Comparison of ENCODE assay signal across 8 cellular contexts in the genomic region with DNA sequence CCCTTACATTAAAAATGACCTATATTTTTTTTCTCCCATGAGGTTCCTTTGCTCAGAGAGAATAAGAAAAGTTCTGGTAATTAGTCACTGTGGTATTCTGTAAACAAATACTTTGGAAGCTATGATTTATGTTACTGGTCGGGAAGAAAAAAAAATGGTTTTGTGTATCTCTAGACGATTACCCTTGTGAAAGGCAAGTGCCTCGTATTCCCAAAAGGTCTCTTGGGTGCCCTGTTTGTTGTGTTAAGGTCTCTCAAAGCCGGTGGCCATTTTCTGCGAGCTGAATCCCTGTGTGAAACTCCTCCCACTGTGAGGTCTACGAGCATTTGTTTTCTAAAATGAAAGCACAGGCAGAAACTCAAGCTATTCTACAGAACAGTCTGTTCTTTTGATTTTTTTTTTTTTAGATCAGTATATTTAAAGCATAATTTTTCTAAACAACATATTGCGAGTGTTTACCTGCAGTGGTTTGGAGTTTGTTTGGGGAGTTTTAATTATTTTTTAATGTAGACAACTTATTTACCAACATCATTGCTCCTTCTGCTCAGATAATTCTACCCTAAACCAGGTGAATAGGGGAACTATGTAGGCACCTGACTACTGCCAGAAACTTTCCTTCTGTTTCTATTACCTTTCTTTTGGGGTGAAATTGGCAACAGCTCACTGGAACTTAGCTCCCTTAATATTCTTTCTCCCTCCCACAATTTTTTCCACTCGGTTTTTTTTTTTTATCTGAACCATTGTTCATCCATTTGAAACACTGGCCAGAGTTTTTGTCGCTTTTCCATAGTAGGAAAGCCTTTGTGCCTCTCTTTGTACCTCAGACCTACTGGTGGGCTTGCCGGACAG. TPM values are rescaled to one million over a fixed set of nuclear protein-coding genes. Genes with fewer than 3 reads are reported as not detected.
DNase-seq lines count a peak whose midpoint lies in the region; ATAC-seq and TF ChIP-seq lines count a peak whose summit lies in the region.

No MANE protein-coding gene starts in this region.

- 14% methylated on average over 9 of the region's 10 CpGs for WGBS in mammary epithelial cell (ENCODE audit: low coverage, missing lambda C conversion rate)

- DNase-seq in GM04503 (ENCODE audit: low read depth) (peak; percentile 79), HS-5 (ENCODE audit: low read depth) (peak; percentile 58), T-helper 2 cell (peak in 4 of 5 experiments; percentile 9 to 86 (median 46)), mammary epithelial cell (peak; percentile 58), HuH-7.5 (ENCODE audit: low spot score) (no peak)
- DNase-seq in stimulated activated CD4-positive, alpha-beta T cell treated with anti-CD3 and anti-CD28 coated beads, TNF-alpha, amount 100 ng/mL, for 48 hours (ENCODE audit: low read depth in 3 of 3) = peak in 2 of 3 donors; percentile 11 to 16

- H2AFZ ChIP-seq in mammary epithelial cell (ENCODE audit: low read depth, low read length) = peak overlapping the region; percentile 87

- BruUV-seq in mammary epithelial cell (replicated peaks; lab: Mats Ljungman, UMichigan) = no TSS peak

- ATAC-seq in HG03442 (IDR thresholded peaks at IDR 0.05; ENCODE audit: unreplicated experiment) = no peak

- no peaks in the 10 kb centered on the region for H4K20me1 ChIP-seq in mammary epithelial cell (ENCODE audit: insufficient read depth, low read length)

- no peaks in the 10 kb centered on the region for H3K9me3 ChIP-seq in mammary epithelial cell (replicated peaks; ENCODE audit: insufficient read depth, low read length)

- H3K27me3 ChIP-seq in mammary epithelial cell (ENCODE audit: insufficient read depth, low read length) (no peaks in the 10 kb centered on the region), layer of hippocampus (ENCODE audit: control insufficient read depth, insufficient read depth, low read length) (no peaks in the 10 kb centered on the region)

- peaks cover 20% of the 10 kb centered on the region for H3K36me3 ChIP-seq in mammary epithelial cell (ENCODE audit: insufficient read depth, low read length)

- H3K27ac ChIP-seq in mammary epithelial cell (ENCODE audit: insufficient read depth, low read depth, low read length) (peak overlapping the region; percentile 85), layer of hippocampus (ENCODE audit: low read depth, low read length) (peak overlapping the region; percentile 92)

- H3K4me3 ChIP-seq in mammary epithelial cell (replicated peaks in 1 of 3; ENCODE audit: insufficient read depth in 1 of 3, low read depth in 2 of 3, low read length in 3 of 3) = peak overlapping the region; percentile 17 to 37 (median 26)

- in situ Hi-C loops in mammary epithelial cell (cut with MboI; ENCODE audit: low sequenced_read_pairs in 2 of 2) = no loop called here

- dilution Hi-C loops in mammary epithelial cell (cut with HindIII; ENCODE audit: low sequenced_read_pairs) = loop anchor here (5.0 kb wide), 2 partner anchors 40 to 45 kb away; partner anchors contain the start of gene ZBTB38

- intact Hi-C loops in mammary epithelial cell (cut with micrococcal nuclease) = loop anchor here (2.0 kb wide), 2 partner anchors 20 to 46 kb away; no protein-coding TSS in a partner anchor

- peaks cover 67% of the 10 kb centered on the region for H3K79me2 ChIP-seq in mammary epithelial cell (ENCODE audit: insufficient read depth, low read length)

- H3K4me1 ChIP-seq in mammary epithelial cell (ENCODE audit: insufficient read depth, low read length) = peaks cover 41% of the 10 kb centered on the region

- peak overlapping the region; percentile 86 for H3K4me2 ChIP-seq in mammary epithelial cell (ENCODE audit: insufficient read depth, low read depth, low read length)

- CTCF ChIA-PET in mammary epithelial cell (lab: Charles Lee; ENCODE audit: low non-redundant PET) = interaction anchor here (0.8 to 0.9 kb wide), 2 partner anchors 52 to 101 kb away, joined by 3 read pairs; no protein-coding TSS in a partner anchor

- no peak for TF ChIP-seq CTCF in mammary epithelial cell (conservative IDR thresholded peaks at IDR 0.05 in 1 of 2, IDR thresholded peaks at IDR 0.05 in 1 of 2; ENCODE audit: extremely low read depth in 1 of 2, insufficient read depth in 1 of 2, low read depth in 1 of 2, low read length in 2 of 2)

- peak overlapping the region; percentile 71 for H3K9ac ChIP-seq in mammary epithelial cell (ENCODE audit: insufficient read depth, low read length)

RNA-seq across cellular contexts. Expression of gene ZBTB38, which starts 44.0 kb away (rescaled TPM):
- 100 to 1,000 TPM in 1 of 2 donors, 10 to 100 TPM in 1; 64.7 to 110 TPM for total RNA-seq in mammary epithelial cell
- polyA plus RNA-seq in mammary epithelial cell = 33.8 TPM
- polyA minus RNA-seq in mammary epithelial cell = 57.1 TPM
